1 cellular context compared by ENCODE assay signal in genomic region chr17:74332763-74333220, GRCh38.
TF ChIP-seq lines count a peak whose summit lies in the region.

No MANE protein-coding gene starts in this region.

TF ChIP-seq in HepG2, 621 proteins besides CTCF, POLR2A, EP300 and RAD21:
- TF ChIP-seq RCOR2 (CRISPR knock-in tag; IDR thresholded peaks at IDR 0.05) = no peak
- TF ChIP-seq SOX5 (CRISPR knock-in tag; IDR thresholded peaks at IDR 0.05; ENCODE audit: borderline replicate concordance) = no peak
- no peak for TF ChIP-seq HNRNPH1 (optimal IDR thresholded peaks at IDR 0.05; ENCODE audit: low read depth, low read length)
- TF ChIP-seq TFDP2 (CRISPR knock-in tag; IDR thresholded peaks at IDR 0.05) = no peak
- no peak for TF ChIP-seq SRSF1 (optimal IDR thresholded peaks at IDR 0.05; ENCODE audit: low read depth, low read length)
- no peak for TF ChIP-seq ELF3 (CRISPR knock-in tag; IDR thresholded peaks at IDR 0.05)
- TF ChIP-seq ZNF792 (CRISPR knock-in tag; IDR thresholded peaks at IDR 0.05) = no peak
